ENCODE assay signal across 22 cellular contexts in the genomic region with DNA sequence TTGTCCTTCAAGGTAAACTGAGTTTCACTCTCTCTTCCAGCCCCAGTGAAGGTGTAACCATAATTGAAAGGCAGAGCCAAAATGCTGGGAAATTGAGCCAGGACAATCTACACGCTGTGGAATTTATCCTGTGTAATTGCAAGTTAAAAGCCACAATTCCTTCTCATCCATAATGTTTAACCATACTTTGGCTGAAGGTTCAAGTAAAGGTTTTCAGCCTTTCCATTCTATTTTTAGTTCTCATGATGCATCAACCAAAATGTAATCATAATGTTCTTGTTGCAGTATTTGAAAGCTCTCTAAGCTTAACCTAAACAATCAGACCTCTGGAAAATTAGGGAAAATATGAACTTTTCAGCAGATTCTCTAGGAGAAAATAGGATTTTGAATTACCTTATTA. TPM values are rescaled to one million over a fixed set of nuclear protein-coding genes. Genes with fewer than 3 reads are reported as not detected.
"Had no signal": no experiment of that assay in that cellular context is flagged by ENCODE, and none has a peak within 500 bp of the region (broad histone marks: within the 10 kb centered on the region; RNA-seq: fewer than 3 reads in every experiment).

No MANE protein-coding gene starts in this region.

- H3K4me3 ChIP-seq: adrenal gland, breast epithelium, MG63, PC-9 had no signal

- ATAC-seq: activated T-cell treated with anti-CD3 and anti-CD28 coated beads, Interleukin-2, amount 50 U/mL, for 72 hours; T-helper 17 cell had no signal

- H3K9me3 Mint-ChIP-seq: activated CD4-positive, alpha-beta T cell treated with anti-CD3 and anti-CD28 coated beads, Interleukin-2, amount 10 ng/mL, durations not matched to agents 7 days and 5 days; activated naive CD8-positive, alpha-beta T cell treated with anti-CD3 and anti-CD28 coated beads, Interleukin-2, amount 10 ng/mL, durations not matched to agents 7 days and 5 days; activated T-helper 2 cell treated with anti-CD3 and anti-CD28 coated beads, Interferon-gamma antibody, Interleukin-2, Interleukin-4, amounts not matched to agents 10 μg/mL and 5 μg/mL and 100 μg/mL, durations not matched to agents 14 hours and 24 hours and 36 hours had no signal

- H3K4me1 Mint-ChIP-seq: activated CD4-positive, alpha-beta memory T cell treated with anti-CD3 and anti-CD28 coated beads, Interleukin-2, amount 10 ng/mL, durations not matched to agents 7 days and 5 days; activated CD4-positive, alpha-beta T cell treated with anti-CD3 and anti-CD28 coated beads, Interleukin-2, amount 10 ng/mL, durations not matched to agents 7 days and 5 days; activated naive CD4-positive, alpha-beta T cell treated with anti-CD3 and anti-CD28 coated beads, Interleukin-2, amount 10 ng/mL, durations not matched to agents 7 days and 5 days; activated naive CD8-positive, alpha-beta T cell treated with anti-CD3 and anti-CD28 coated beads, Interleukin-2, amount 10 ng/mL, durations not matched to agents 7 days and 5 days; T-helper 17 cell had no signal

- H3K27me3 Mint-ChIP-seq: activated CD4-positive, alpha-beta memory T cell treated with anti-CD3 and anti-CD28 coated beads, Interleukin-2, amount 10 ng/mL, durations not matched to agents 7 days and 5 days; activated CD4-positive, alpha-beta T cell treated with anti-CD3 and anti-CD28 coated beads, Interleukin-2, amount 10 ng/mL, durations not matched to agents 7 days and 5 days; activated naive CD4-positive, alpha-beta T cell treated with anti-CD3 and anti-CD28 coated beads, Interleukin-2, amount 10 ng/mL, durations not matched to agents 7 days and 5 days; T-helper 17 cell had no signal

- H3K36me3 Mint-ChIP-seq: activated naive CD4-positive, alpha-beta T cell treated with anti-CD3 and anti-CD28 coated beads, Interleukin-2, amount 10 ng/mL, durations not matched to agents 7 days and 5 days; activated naive CD8-positive, alpha-beta T cell treated with anti-CD3 and anti-CD28 coated beads, Interleukin-2, amount 10 ng/mL, durations not matched to agents 7 days and 5 days had no signal

- H3K27ac ChIP-seq: adrenal gland, breast epithelium, PC-9 had no signal

- H3K4me3 Mint-ChIP-seq: activated CD4-positive, alpha-beta memory T cell treated with anti-CD3 and anti-CD28 coated beads, Interleukin-2, amount 10 ng/mL, durations not matched to agents 7 days and 5 days; activated CD4-positive, alpha-beta T cell treated with anti-CD3 and anti-CD28 coated beads, Interleukin-2, amount 10 ng/mL, durations not matched to agents 7 days and 5 days; activated naive CD4-positive, alpha-beta T cell treated with anti-CD3 and anti-CD28 coated beads, Interleukin-2, amount 10 ng/mL, durations not matched to agents 7 days and 5 days; activated naive CD8-positive, alpha-beta T cell treated with anti-CD3 and anti-CD28 coated beads, Interleukin-2, amount 10 ng/mL, durations not matched to agents 7 days and 5 days; activated T-cell treated with anti-CD3 and anti-CD28 coated beads, Interleukin-2, amount 50 U/mL, for 72 hours; T-helper 17 cell had no signal

- DNase-seq: activated CD4-positive, alpha-beta memory T cell treated with anti-CD3 and anti-CD28 coated beads, Interleukin-2, amount 10 ng/mL, durations not matched to agents 7 days and 5 days; activated CD4-positive, alpha-beta T cell treated with anti-CD3 and anti-CD28 coated beads, Interleukin-2, amount 10 ng/mL, durations not matched to agents 7 days and 5 days; activated CD4-positive, CD25-positive, alpha-beta regulatory T cell; activated gamma-delta T cell treated with Interleukin-2 at 50 U/mL for 16 hours; activated naive CD4-positive, alpha-beta T cell treated with anti-CD3 and anti-CD28 coated beads, Interleukin-2, amount 10 ng/mL, durations not matched to agents 7 days and 5 days; activated naive CD8-positive, alpha-beta T cell treated with anti-CD3 and anti-CD28 coated beads, Interleukin-2, amount 10 ng/mL, durations not matched to agents 7 days and 5 days; activated T-cell treated with anti-CD3 and anti-CD28 coated beads for 4 hours; activated T-cell treated with anti-CD3 and anti-CD28 coated beads, Interleukin-2, amount 50 U/mL, for 72 hours; adrenal gland; anterior cingulate cortex; caudate nucleus; MG63; MV-4-11; NCI-H1417 treated with DMSO at 0.1 percent for 48 hours; NCI-H187; NCI-H510A treated with DMSO at 0.1 percent for 48 hours; PC-9; SIG-M5; T-helper 17 cell; T1000 had no signal

- H3K27ac Mint-ChIP-seq: activated CD4-positive, alpha-beta memory T cell treated with anti-CD3 and anti-CD28 coated beads, Interleukin-2, amount 10 ng/mL, durations not matched to agents 7 days and 5 days; activated CD4-positive, alpha-beta T cell treated with anti-CD3 and anti-CD28 coated beads, Interleukin-2, amount 10 ng/mL, durations not matched to agents 7 days and 5 days; activated naive CD4-positive, alpha-beta T cell treated with anti-CD3 and anti-CD28 coated beads, Interleukin-2, amount 10 ng/mL, durations not matched to agents 7 days and 5 days; activated naive CD8-positive, alpha-beta T cell treated with anti-CD3 and anti-CD28 coated beads, Interleukin-2, amount 10 ng/mL, durations not matched to agents 7 days and 5 days; activated T-cell treated with anti-CD3 and anti-CD28 coated beads, Interleukin-2, amount 50 U/mL, for 72 hours; activated T-helper 2 cell treated with anti-CD3 and anti-CD28 coated beads, Interferon-gamma antibody, Interleukin-2, Interleukin-4, amounts not matched to agents 10 μg/mL and 5 μg/mL and 100 μg/mL, durations not matched to agents 14 hours and 24 hours and 36 hours; T-helper 17 cell had no signal

RNA-seq across cellular contexts. Expression of a gene that starts 14.0 kb away (rescaled TPM):
- total RNA-seq: activated CD4-positive, alpha-beta memory T cell treated with anti-CD3 and anti-CD28 coated beads, Interleukin-2, amount 10 ng/mL, durations not matched to agents 7 days and 5 days; activated naive CD8-positive, alpha-beta T cell treated with anti-CD3 and anti-CD28 coated beads, Interleukin-2, amount 10 ng/mL, durations not matched to agents 7 days and 5 days had no signal
